ENCODE assay signal across 14 cellular contexts in the genomic region with DNA sequence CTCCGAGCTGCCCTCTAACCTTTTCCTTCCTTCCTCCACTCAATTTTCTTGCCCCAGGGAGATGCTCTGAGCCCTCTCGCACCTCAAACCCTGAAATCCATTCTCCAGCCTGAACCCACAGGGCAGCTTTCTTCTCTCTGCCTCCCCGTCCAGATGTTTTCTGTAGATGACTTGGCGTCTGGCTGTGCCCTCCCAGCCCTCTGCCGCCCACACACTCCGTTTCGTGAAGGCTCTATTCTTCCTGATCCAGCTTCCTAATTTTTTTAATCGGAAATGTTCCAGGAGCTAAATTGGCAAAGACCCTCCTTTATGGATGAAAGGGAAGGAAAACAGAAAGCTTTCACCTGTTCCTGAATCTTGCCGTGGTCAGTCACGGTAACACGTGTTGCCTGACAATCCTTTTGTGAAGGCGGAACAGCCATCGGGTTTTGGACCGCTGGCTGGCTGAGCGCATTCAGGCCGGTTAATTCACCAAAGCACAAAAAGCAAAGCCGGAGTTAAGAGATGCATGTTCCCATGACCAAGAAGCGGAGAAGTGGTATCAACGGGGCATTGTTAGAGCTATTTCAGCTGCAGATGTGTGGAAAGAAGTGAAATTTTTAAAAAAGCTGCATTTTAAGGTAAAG.
"Had no signal": no experiment of that assay in that cellular context is flagged by ENCODE, and none has a peak within 500 bp of the region (broad histone marks: within the 10 kb centered on the region; RNA-seq: fewer than 3 reads in every experiment).

No MANE protein-coding gene starts in this region.

- H3K9me3 Mint-ChIP-seq: central memory CD8-positive, alpha-beta T cell had no signal

- H3K27ac Mint-ChIP-seq: activated CD8-positive, alpha-beta T cell treated with anti-CD3 and anti-CD28 coated beads, Interleukin-2, amount 10 ng/mL, durations not matched to agents 7 days and 5 days; T-helper 1 cell treated with Interleukin-12 subunit alpha and Interleukin-12 subunit beta and Interleukin-4 antibody, amounts not matched to agents 30 μg/mL and 1 μg/mL, for 36 hours had no signal

- H3K27me3 Mint-ChIP-seq: central memory CD8-positive, alpha-beta T cell had no signal

- H3K4me3 ChIP-seq: lung had no signal

- H3K4me3 Mint-ChIP-seq: activated CD8-positive, alpha-beta T cell treated with anti-CD3 and anti-CD28 coated beads, Interleukin-2, amount 10 ng/mL, durations not matched to agents 7 days and 5 days; central memory CD8-positive, alpha-beta T cell; naive thymus-derived CD8-positive, alpha-beta T cell; T-helper 1 cell treated with Interleukin-12 subunit alpha and Interleukin-12 subunit beta and Interleukin-4 antibody, amounts not matched to agents 30 μg/mL and 1 μg/mL, for 36 hours had no signal

- DNase-seq: activated CD4-positive, alpha-beta T cell treated with anti-CD3 and anti-CD28 coated beads for 48 hours; activated CD8-positive, alpha-beta memory T cell treated with anti-CD3 and anti-CD28 coated beads, Interleukin-2, amount 50 U/mL, for 48 hours; activated CD8-positive, alpha-beta T cell treated with anti-CD3 and anti-CD28 coated beads, Interleukin-2, amount 10 ng/mL, durations not matched to agents 7 days and 5 days; activated naive CD4-positive, alpha-beta T cell; cortex of kidney; effector memory CD4-positive, alpha-beta T cell; left cardiac atrium; naive thymus-derived CD8-positive, alpha-beta T cell; stimulated activated CD4-positive, alpha-beta T cell treated with anti-CD3 and anti-CD28 coated beads, Interleukin-12 subunit alpha, Interleukin-12 subunit beta, amount 100 ng/mL, for 4 hours; stimulated activated naive CD4-positive, alpha-beta T cell; trophoblast cell had no signal

- H3K36me3 Mint-ChIP-seq: naive thymus-derived CD8-positive, alpha-beta T cell had no signal
